Comparison of ENCODE assay signal across 8 cellular contexts in genomic region chr13:36395280-36395679, GRCh38. TPM values are rescaled to one million over a fixed set of nuclear protein-coding genes. Genes with fewer than 3 reads are reported as not detected.
A peak's percentile ranks its signal among the peaks of the same experiment; 100 is the strongest.
DNase-seq lines count a peak whose midpoint lies in the region; ATAC-seq, FAIRE-seq and TF ChIP-seq lines count a peak whose summit lies in the region.

No MANE protein-coding gene starts in this region.

- H3K9me3 ChIP-seq in HepG2 (ENCODE audit: low read length): no peaks in the 10 kb centered on the region
- no peaks in the 10 kb centered on the region for H3K9me3 ChIP-seq in mucosa of descending colon

- intact Hi-C loops in HepG2 (cut with micrococcal nuclease; ENCODE audit: unreplicated experiment): loop anchor here (1.0 to 5.0 kb wide), 2 partner anchors 49 to 113 kb away; partner anchors contain the start of gene SPART
- intact Hi-C loops in mucosa of descending colon (cut with DNase I, micrococcal nuclease): no loop called here

- H3K9ac ChIP-seq in HepG2 (ENCODE audit: insufficient read depth, low read depth, low read length): no peak overlapping the region

- no peak overlapping the region for H2AFZ ChIP-seq in HepG2 (ENCODE audit: low read length)

- no peaks in the 10 kb centered on the region for H3K27me3 ChIP-seq in HepG2 (ENCODE audit: control insufficient read depth in 1 of 2, insufficient read depth in 2 of 2, low read length in 2 of 2)

- no peaks in the 10 kb centered on the region for H3K36me3 ChIP-seq in HepG2 (replicated peaks in 1 of 2; ENCODE audit: control insufficient read depth in 1 of 2, insufficient read depth in 2 of 2, low read length in 2 of 2)
- H3K36me3 ChIP-seq in mucosa of descending colon (ENCODE audit: low read depth): no peaks in the 10 kb centered on the region

- DNase-seq in COLO829 (ENCODE audit: low spot score) (peak; percentile 65), Kasumi-1 (lab: John Stamatoyannopoulos, UW) (peak; percentile 62 to 70), astrocyte of the cerebellum (ENCODE audit: low read depth) (peak; percentile 50), HepG2 (ENCODE audit: low spot score) (peak; percentile 5), mucosa of descending colon (no peak), NCI-H2081 treated with DMSO at 0.1 percent for 48 hours (lab: John Stamatoyannopoulos, UW) (no peak)
- no peak for DNase-seq in central memory CD4-positive, alpha-beta T cell

- POLR2A ChIA-PET in HepG2 (lab: Yijun Ruan, JAX): no interaction called here

- TF ChIP-seq EP300 in HepG2 (IDR thresholded peaks at IDR 0.05; ENCODE audit: low read depth in 2 of 2, low read length in 2 of 2): no peak
- no peak for TF ChIP-seq EP300 in HepG2 (CRISPR knock-in tag; IDR thresholded peaks at IDR 0.05; ENCODE audit: borderline replicate concordance)

- BruUV-seq in HepG2 (replicated peaks; lab: Mats Ljungman, UMichigan): no TSS peak

- CTCF ChIA-PET in HepG2 (lab: Yijun Ruan, JAX; ENCODE audit: low intra/inter-chr PET ratio, low total read pairs): interaction anchor here (0.8 to 2.0 kb wide), 2 partner anchors 48 to 113 kb away, joined by 3 to 12 read pairs; no protein-coding TSS in a partner anchor

- no peaks in the 10 kb centered on the region for H4K20me1 ChIP-seq in HepG2 (ENCODE audit: insufficient read depth, low read length)

- peak; percentile 66 for ATAC-seq in HepG2
- ATAC-seq in GM21528 (IDR thresholded peaks at IDR 0.05; ENCODE audit: low FRiP score, unreplicated experiment): no peak
- ATAC-seq in mucosa of descending colon: no peak

- no peak for TF ChIP-seq RAD21 in HepG2 (CRISPR knock-in tag; IDR thresholded peaks at IDR 0.05)

- no peak for TF ChIP-seq POLR2A in HepG2 (IDR thresholded peaks at IDR 0.05; ENCODE audit: insufficient read depth in 1 of 2, low read depth in 2 of 2, low read length in 2 of 2)

- H3K79me2 ChIP-seq in HepG2 (ENCODE audit: insufficient read depth, low read length): no peaks in the 10 kb centered on the region

- H3K4me3 ChIP-seq in astrocyte of the cerebellum (ENCODE audit: low read depth, low read length) (no peak overlapping the region), HepG2 (replicated peaks in 1 of 3; ENCODE audit: insufficient read depth in 1 of 3, low read depth in 2 of 3, low read length in 3 of 3) (no peak overlapping the region), mucosa of descending colon (no peak overlapping the region)

- WGBS in HepG2 (ENCODE audit: low lambda C conversion rate): 1% methylated on average over 2 of the region's 2 CpGs

- no peak overlapping the region for H3K27ac ChIP-seq in HepG2 (ENCODE audit: extremely low read length, insufficient read depth, low read length)

- in situ Hi-C loops in astrocyte of the cerebellum (cut with HindIII; ENCODE audit: low sequenced_read_pairs) (no loop called here), HepG2 (cut with HindIII; ENCODE audit: extremely low pct_ligation_motif_present, low pct_unique_long_range_greater_than_20kb) (no loop called here)

- H3K4me2 ChIP-seq in HepG2 (ENCODE audit: low read depth, low read length): no peak overlapping the region

- no peak for FAIRE-seq in HepG2 (lab: Jason Lieb, UNC)

- TF ChIP-seq CTCF in astrocyte of the cerebellum (IDR thresholded peaks at IDR 0.05; ENCODE audit: low read depth, low read length, missing control alignments): peak; percentile 57
- TF ChIP-seq CTCF in HepG2 (CRISPR knock-in tag; IDR thresholded peaks at IDR 0.05): peak; percentile 41
- TF ChIP-seq CTCF in mucosa of descending colon (IDR thresholded peaks at IDR 0.05): no peak

- H3K4me1 ChIP-seq in HepG2 (ENCODE audit: insufficient read depth, low read length) (no peaks in the 10 kb centered on the region), mucosa of descending colon (ENCODE audit: low read depth) (no peaks in the 10 kb centered on the region)

TF ChIP-seq in HepG2, 621 proteins besides CTCF, POLR2A, EP300 and RAD21:
- TF ChIP-seq STAG1 (CRISPR knock-in tag; IDR thresholded peaks at IDR 0.05) (peak; percentile 53), CSRNP1 (CRISPR knock-in tag; IDR thresholded peaks at IDR 0.05) (no peak), SMC3 (IDR thresholded peaks at IDR 0.05; ENCODE audit: low read length) (peak; percentile 39), HCFC1 (IDR thresholded peaks at IDR 0.05; ENCODE audit: low read depth, low read length) (no peak)

RNA-seq across cellular contexts. Expression of gene CCNA1, which starts 37.0 kb away (rescaled TPM):
- not detected in 2 replicates for total RNA-seq in HepG2 (2016; rRNA removed; fragmentation: Illumina TruSeq; extraction: Trizol)
- total RNA-seq in HepG2 (2016; cell fraction: cytosol; rRNA removed; fragmentation: Illumina TruSeq; extraction: Trizol; ENCODE audit: low read depth): not detected in 2 replicates
- total RNA-seq in HepG2 (2016; cell fraction: insoluble cytoplasmic fraction; rRNA removed; fragmentation: Illumina TruSeq; extraction: Trizol): not detected in 2 replicates
- total RNA-seq in HepG2 (2016; cell fraction: membrane; rRNA removed; fragmentation: Illumina TruSeq; extraction: Trizol): not detected in 2 replicates
- total RNA-seq in HepG2 (2016; cell fraction: nucleus; rRNA removed; fragmentation: Illumina TruSeq; extraction: Trizol): not detected in 2 replicates
- polyA plus RNA-seq in HepG2 (2011; rRNA removed): not detected in 2 replicates
- not detected in 2 replicates for polyA plus RNA-seq in HepG2 (2011; cell fraction: cytosol; rRNA removed)
- not detected in 2 replicates for polyA plus RNA-seq in HepG2 (2011; cell fraction: nucleus; rRNA removed)
- not detected in 2 replicates for polyA plus RNA-seq in HepG2 (2012)
- not detected in 2 replicates for polyA plus RNA-seq in HepG2 (2016; cell fraction: cytosol; fragmentation: Illumina TruSeq; extraction: Trizol; ENCODE audit: low read depth)
- not detected in 2 replicates for polyA plus RNA-seq in HepG2 (2016; cell fraction: insoluble cytoplasmic fraction; fragmentation: Illumina TruSeq; extraction: Trizol; ENCODE audit: low read depth)
- polyA plus RNA-seq in HepG2 (2016; cell fraction: membrane; fragmentation: Illumina TruSeq; extraction: Trizol; ENCODE audit: low read depth): not detected in 2 replicates
- not detected in 2 replicates for polyA plus RNA-seq in HepG2 (2016; cell fraction: nucleus; fragmentation: Illumina TruSeq; extraction: Trizol; ENCODE audit: insufficient read depth, low read depth)
- polyA minus RNA-seq in HepG2 (2011; rRNA and poly(A)+ RNA removed; ENCODE audit: low replicate concordance): not detected in 2 replicates
- not detected in 2 replicates for polyA minus RNA-seq in HepG2 (2011; cell fraction: cytosol; rRNA and poly(A)+ RNA removed)
- not detected in 2 replicates for polyA minus RNA-seq in HepG2 (2011; cell fraction: nucleus; rRNA and poly(A)+ RNA removed)
- under 1 TPM in 1 of 3 donors, not detected in 2; 0.79 TPM for total RNA-seq in mucosa of descending colon

RNA-seq across cellular contexts. Expression of gene SPART, which starts 49.1 kb away (rescaled TPM):
- 28.8 and 48.6 TPM in 2 replicates for total RNA-seq in HepG2 (2016; rRNA removed; fragmentation: Illumina TruSeq; extraction: Trizol)
- total RNA-seq in HepG2 (2016; cell fraction: cytosol; rRNA removed; fragmentation: Illumina TruSeq; extraction: Trizol; ENCODE audit: low read depth): 3.5 and 4.4 TPM in 2 replicates
- total RNA-seq in HepG2 (2016; cell fraction: insoluble cytoplasmic fraction; rRNA removed; fragmentation: Illumina TruSeq; extraction: Trizol): 29.4 and 52.4 TPM in 2 replicates
- 9.5 and 10.5 TPM in 2 replicates for total RNA-seq in HepG2 (2016; cell fraction: membrane; rRNA removed; fragmentation: Illumina TruSeq; extraction: Trizol)
- total RNA-seq in HepG2 (2016; cell fraction: nucleus; rRNA removed; fragmentation: Illumina TruSeq; extraction: Trizol): 12.3 and 19.0 TPM in 2 replicates
- polyA plus RNA-seq in HepG2 (2011; rRNA removed): 7.4 and 8.9 TPM in 2 replicates
- polyA plus RNA-seq in HepG2 (2011; cell fraction: cytosol; rRNA removed): 7.4 and 10.6 TPM in 2 replicates
- 6.5 and 8.0 TPM in 2 replicates for polyA plus RNA-seq in HepG2 (2011; cell fraction: nucleus; rRNA removed)
- polyA plus RNA-seq in HepG2 (2012): 11.6 and 15.3 TPM in 2 replicates
- polyA plus RNA-seq in HepG2 (2016; cell fraction: cytosol; fragmentation: Illumina TruSeq; extraction: Trizol; ENCODE audit: low read depth): 0.89 and 1.4 TPM in 2 replicates
- polyA plus RNA-seq in HepG2 (2016; cell fraction: insoluble cytoplasmic fraction; fragmentation: Illumina TruSeq; extraction: Trizol; ENCODE audit: low read depth): 43.6 and 44.6 TPM in 2 replicates
- polyA plus RNA-seq in HepG2 (2016; cell fraction: membrane; fragmentation: Illumina TruSeq; extraction: Trizol; ENCODE audit: low read depth): 3.1 and 4.3 TPM in 2 replicates
- polyA plus RNA-seq in HepG2 (2016; cell fraction: nucleus; fragmentation: Illumina TruSeq; extraction: Trizol; ENCODE audit: insufficient read depth, low read depth): 22.8 and 31.5 TPM in 2 replicates
- polyA minus RNA-seq in HepG2 (2011; rRNA and poly(A)+ RNA removed; ENCODE audit: low replicate concordance): 2.5 and 17.4 TPM in 2 replicates
- polyA minus RNA-seq in HepG2 (2011; cell fraction: cytosol; rRNA and poly(A)+ RNA removed): 11.7 and 15.1 TPM in 2 replicates
- 7.7 and 10.9 TPM in 2 replicates for polyA minus RNA-seq in HepG2 (2011; cell fraction: nucleus; rRNA and poly(A)+ RNA removed)
- 10 to 100 TPM in 2 of 3 donors, 1 to 10 TPM in 1; 6.0 to 93.4 (median 13.4) TPM for total RNA-seq in mucosa of descending colon

Comparison
In these comparisons a context has a peak if more than half of its experiments do, and no peak if none do; other contexts are left out.
1. DNase-seq: peak in COLO829 (single experiment), Kasumi-1 (2 of 2), astrocyte of the cerebellum (single experiment) and HepG2 (single experiment); none in mucosa of descending colon (0 of 3), central memory CD4-positive, alpha-beta T cell (single experiment) and NCI-H2081 treated with DMSO at 0.1 percent for 48 hours (single experiment).